8 cellular contexts compared by ENCODE assay signal in genomic region chr1:206461602-206462455, GRCh38. TPM values are rescaled to one million over a fixed set of nuclear protein-coding genes. Genes with fewer than 3 reads are reported as not detected.
DNase-seq lines count a peak whose midpoint lies in the region; ATAC-seq and TF ChIP-seq lines count a peak whose summit lies in the region.

No MANE protein-coding gene starts in this region.

- no peaks in the 10 kb centered on the region for H3K79me2 ChIP-seq in osteoblast (ENCODE audit: insufficient read depth, low read length)

- ATAC-seq in RWPE2 (ENCODE audit: low read depth), result peak; percentile 71
- ATAC-seq in activated T-helper 17 cell treated with anti-CD3 and anti-CD28 coated beads, Interleukin-2, amount 50 U/mL, for 72 hours (replicated peaks), result peak; percentile 52
- ATAC-seq in upper lobe of right lung, result peak; percentile 85

- peak overlapping the region; percentile 28 for H3K27ac Mint-ChIP-seq in activated T-helper 17 cell treated with anti-CD3 and anti-CD28 coated beads, Interleukin-2, amount 50 U/mL, for 72 hours

- H3K4me3 ChIP-seq in RWPE2 (ENCODE audit: severe bottlenecking) (no peak overlapping the region), osteoblast (ENCODE audit: insufficient read depth, low read length) (no peak overlapping the region), upper lobe of right lung (no peak overlapping the region)

- DNase-seq in Kasumi-1 (lab: John Stamatoyannopoulos, UW), result peak; percentile 73 to 77
- no peak for DNase-seq in RWPE2 (ENCODE audit: low spot score)
- peak; percentile 57 for DNase-seq in fibroblast of the conjunctiva (ENCODE audit: low read depth)
- peak; percentile 93 for DNase-seq in osteoblast (ENCODE audit: insufficient read length, low spot score, missing footprints)
- no peak for DNase-seq in upper lobe of right lung

- H3K27ac ChIP-seq in 22Rv1 (no peak overlapping the region), RWPE2 (ENCODE audit: poor library complexity, severe bottlenecking) (no peak overlapping the region), osteoblast (ENCODE audit: low read depth, low read length) (no peak overlapping the region), upper lobe of right lung (no peak overlapping the region)

- H4K20me1 ChIP-seq in osteoblast (ENCODE audit: insufficient read depth, low read length), result no peaks in the 10 kb centered on the region

- H2AFZ ChIP-seq in osteoblast (ENCODE audit: low read length), result no peak overlapping the region

- H3K4me1 ChIP-seq in RWPE2 (ENCODE audit: insufficient read depth, poor library complexity, severe bottlenecking) (peaks cover 4% of the 10 kb centered on the region), osteoblast (ENCODE audit: insufficient read depth, low read length) (peaks cover 19% of the 10 kb centered on the region), upper lobe of right lung (peaks cover 5% of the 10 kb centered on the region)

- H3K36me3 ChIP-seq in RWPE2 (ENCODE audit: low read depth) (peaks cover 8% of the 10 kb centered on the region), osteoblast (ENCODE audit: insufficient read depth, low read length) (peaks cover 47% of the 10 kb centered on the region), upper lobe of right lung (peaks cover 16% of the 10 kb centered on the region)

- intact Hi-C loops in upper lobe of right lung (cut with DNase I), result no loop called here

- H3K4me2 ChIP-seq in osteoblast (ENCODE audit: insufficient read depth, low read length), result no peak overlapping the region

- H3K4me1 Mint-ChIP-seq in activated T-helper 17 cell treated with anti-CD3 and anti-CD28 coated beads, Interleukin-2, amount 50 U/mL, for 72 hours, result peaks cover 35% of the 10 kb centered on the region

- H3K27me3 ChIP-seq in RWPE2 (ENCODE audit: insufficient read depth, poor library complexity, severe bottlenecking) (no peaks in the 10 kb centered on the region), osteoblast (ENCODE audit: insufficient read depth, low read length) (no peaks in the 10 kb centered on the region), upper lobe of right lung (no peaks in the 10 kb centered on the region)

- H3K36me3 Mint-ChIP-seq in activated T-helper 17 cell treated with anti-CD3 and anti-CD28 coated beads, Interleukin-2, amount 50 U/mL, for 72 hours (ENCODE audit: low read depth), result peaks cover 4% of the 10 kb centered on the region

- no peak overlapping the region for H3K4me3 Mint-ChIP-seq in activated T-helper 17 cell treated with anti-CD3 and anti-CD28 coated beads, Interleukin-2, amount 50 U/mL, for 72 hours

- H3K9me3 ChIP-seq in RWPE2 (ENCODE audit: severe bottlenecking) (no peaks in the 10 kb centered on the region), osteoblast (ENCODE audit: low read depth, low read length) (no peaks in the 10 kb centered on the region), upper lobe of right lung (no peaks in the 10 kb centered on the region)

- no peaks in the 10 kb centered on the region for H3K9me3 Mint-ChIP-seq in activated T-helper 17 cell treated with anti-CD3 and anti-CD28 coated beads, Interleukin-2, amount 50 U/mL, for 72 hours

- no peaks in the 10 kb centered on the region for H3K27me3 Mint-ChIP-seq in activated T-helper 17 cell treated with anti-CD3 and anti-CD28 coated beads, Interleukin-2, amount 50 U/mL, for 72 hours

- TF ChIP-seq CTCF in 22Rv1 (IDR thresholded peaks at IDR 0.05), result peak; percentile 98
- TF ChIP-seq CTCF in GM12874 (IDR thresholded peaks at IDR 0.05; ENCODE audit: insufficient read depth, low read depth, low read length), result peak; percentile 76
- TF ChIP-seq CTCF in RWPE2 (IDR thresholded peaks at IDR 0.05; ENCODE audit: poor library complexity, severe bottlenecking), result peak; percentile 90
- TF ChIP-seq CTCF in osteoblast (IDR thresholded peaks at IDR 0.05; ENCODE audit: extremely low read depth, low read depth, low read length), result peak; percentile 90
- peak; percentile 82 for TF ChIP-seq CTCF in upper lobe of right lung (IDR thresholded peaks at IDR 0.05)

RNA-seq across cellular contexts. Expression of gene IKBKE, which starts 8.4 kb away (rescaled TPM):
- 10 to 100 TPM; 21.7 to 26.6 TPM for total RNA-seq in activated T-helper 17 cell treated with anti-CD3 and anti-CD28 coated beads, Interleukin-2, amount 50 U/mL, for 72 hours
- total RNA-seq in osteoblast (14.7 and 18.8 TPM in 2 replicates), upper lobe of right lung (8.5 TPM)

RNA-seq across cellular contexts. Expression of gene RASSF5, which starts 45.5 kb away (rescaled TPM):
- total RNA-seq in activated T-helper 17 cell treated with anti-CD3 and anti-CD28 coated beads, Interleukin-2, amount 50 U/mL, for 72 hours, result 100 to 1,000 TPM; 162 to 227 TPM
- total RNA-seq in osteoblast, result 0.59 and 0.72 TPM in 2 replicates
- total RNA-seq in upper lobe of right lung, result 37.6 TPM

Comparison
In these comparisons a context has a peak if more than half of its experiments do, and no peak if none do; other contexts are left out.
1. DNase-seq: peak in Kasumi-1 (2 of 2), fibroblast of the conjunctiva (single experiment) and osteoblast (single experiment); none in RWPE2 (single experiment) and upper lobe of right lung (single experiment).
2. RNA of gene RASSF5, which starts 45.5 kb away (total RNA-seq): 162 to 227 TPM in activated T-helper 17 cell treated with anti-CD3 and anti-CD28 coated beads, Interleukin-2, amount 50 U/mL, for 72 hours and 37.6 TPM in upper lobe of right lung (single experiment); 0.59 to 0.72 TPM in osteoblast; every median in the first group is over 10 times any median in the second.
3. Peak in every context shown above with its lines, with median percentiles within 50 percentile points of each other: CTCF ChIP-seq and ATAC-seq.